24 cellular contexts compared by ENCODE assay signal in the genomic region with DNA sequence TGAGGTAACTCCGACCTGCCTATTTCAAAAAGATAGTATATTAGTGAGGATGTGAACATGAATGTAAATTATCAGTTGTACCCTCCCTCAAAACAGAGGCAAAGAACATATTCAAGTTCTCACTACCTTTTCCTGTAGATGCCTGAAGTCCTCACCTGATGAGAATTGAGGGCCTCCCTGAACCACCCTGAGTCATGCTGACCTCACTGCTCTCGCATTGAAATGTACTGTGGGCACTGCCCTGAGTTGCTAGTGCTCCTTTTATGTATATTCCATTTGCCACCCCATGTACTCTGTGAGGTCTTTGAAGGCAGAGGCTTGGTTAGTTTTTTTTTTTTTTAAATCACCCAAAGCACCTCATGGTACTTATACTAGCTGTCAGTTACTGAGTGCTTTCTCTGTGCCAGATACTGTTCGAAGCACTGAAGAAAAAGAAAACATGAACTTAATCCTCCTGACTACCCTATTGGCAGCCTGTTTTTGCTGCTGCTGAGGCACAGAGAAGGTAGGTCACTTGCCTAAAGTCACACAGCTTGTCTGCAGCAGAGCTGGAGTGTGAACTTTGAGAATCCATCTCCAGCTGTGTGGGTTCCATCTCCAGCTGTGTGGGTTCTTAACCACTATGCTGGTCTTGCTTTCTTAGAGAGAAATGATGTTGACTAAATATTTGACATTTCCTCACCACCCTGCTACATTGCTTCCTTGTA.
A peak's percentile ranks its signal among the peaks of the same experiment; 100 is the strongest.
DNase-seq lines count a peak whose midpoint lies in the region; ATAC-seq and TF ChIP-seq lines count a peak whose summit lies in the region.
"Had no signal": no experiment of that assay in that cellular context is flagged by ENCODE, and none has a peak within 500 bp of the region (broad histone marks: within the 10 kb centered on the region; RNA-seq: fewer than 3 reads in every experiment).

No MANE protein-coding gene starts in this region.

- peak; percentile 39 for ATAC-seq in activated CD4-positive, alpha-beta T cell treated with anti-CD3 and anti-CD28 coated beads for 36 hours
- ATAC-seq in RWPE2 (ENCODE audit: low read depth) (peak; percentile 80; the same call in 2 of the 3 replicates), HG02642 (IDR thresholded peaks at IDR 0.05; ENCODE audit: poor library complexity, unreplicated experiment) (no peak)
- ATAC-seq: gastrocnemius medialis, left cardiac atrium, T-cell, WTC11 had no signal

- no peak overlapping the region for H4K5ac ChIP-seq in H9 (ENCODE audit: insufficient read length, low read depth, low read length)

- H3K9me3 Mint-ChIP-seq in activated CD4-positive, alpha-beta T cell treated with anti-CD3 and anti-CD28 coated beads for 36 hours (ENCODE audit: low read depth): no peaks in the 10 kb centered on the region
- H3K9me3 Mint-ChIP-seq in H9: no peaks in the 10 kb centered on the region
- no peaks in the 10 kb centered on the region for H3K9me3 Mint-ChIP-seq in glutamatergic neuron (ENCODE audit: unreplicated experiment)
- H3K9me3 Mint-ChIP-seq: brain, nephron, T-cell, WTC11 had no signal

- intact Hi-C loops in activated CD4-positive, alpha-beta T cell treated with anti-CD3 and anti-CD28 coated beads for 36 hours (cut with DNase I, micrococcal nuclease): no loop called here

- no peak overlapping the region for H2BK15ac ChIP-seq in H9 (ENCODE audit: low read depth, low read length)

- no peak overlapping the region for H2AFZ ChIP-seq in H9 (ENCODE audit: low read length)
- H2AFZ ChIP-seq: hepatocyte had no signal

- H3K36me3 ChIP-seq in RWPE2 (ENCODE audit: low read depth): no peaks in the 10 kb centered on the region
- no peaks in the 10 kb centered on the region for H3K36me3 ChIP-seq in suprapubic skin
- H3K36me3 ChIP-seq: gastrocnemius medialis had no signal

- H3K23me2 ChIP-seq in H9 (ENCODE audit: insufficient read length, low read depth, low read length, poor library complexity, severe bottlenecking): no peaks in the 10 kb centered on the region

- no peaks in the 10 kb centered on the region for H3K9me3 ChIP-seq in H9 (ENCODE audit: control insufficient read depth, low read depth, low read length)
- H3K9me3 ChIP-seq in RWPE2 (ENCODE audit: severe bottlenecking): no peaks in the 10 kb centered on the region
- H3K9me3 ChIP-seq in suprapubic skin: no peaks in the 10 kb centered on the region
- H3K9me3 ChIP-seq: gastrocnemius medialis had no signal

- H3K4me1 ChIP-seq in H9 (ENCODE audit: insufficient read depth, low read length) (peaks cover 16% of the 10 kb centered on the region), RWPE2 (ENCODE audit: insufficient read depth, poor library complexity, severe bottlenecking) (no peaks in the 10 kb centered on the region), suprapubic skin (no peaks in the 10 kb centered on the region)
- H3K4me1 ChIP-seq: gastrocnemius medialis had no signal

- H2BK20ac ChIP-seq in H9 (ENCODE audit: low read depth, low read length, poor library complexity, severe bottlenecking): no peak overlapping the region

- no peaks in the 10 kb centered on the region for H3K79me1 ChIP-seq in H9 (ENCODE audit: insufficient read depth, low read depth, low read length, poor library complexity, severe bottlenecking)

- no peak overlapping the region for H2BK120ac ChIP-seq in H9 (ENCODE audit: low read depth, low read length, poor library complexity, severe bottlenecking)

- POLR2A ChIA-PET in activated CD4-positive, alpha-beta T cell treated with anti-CD3 and anti-CD28 coated beads for 36 hours (lab: Charles Lee): no interaction called here

- no peak overlapping the region for H3K9ac ChIP-seq in H9 (ENCODE audit: extremely low read depth, insufficient read length, low read length)

- TF ChIP-seq POLR2A in suprapubic skin (IDR thresholded peaks at IDR 0.05): no peak

- no peak overlapping the region for H3T11ph ChIP-seq in H9 (ENCODE audit: low read length)

- no CpG with 5 or more reads among the region's 3 CpGs for WGBS in H9 (ENCODE audit: extremely low coverage, insufficient read length, low lambda C conversion rate)
- WGBS in suprapubic skin: 89% methylated on average over 3 of the region's 3 CpGs

- no peak overlapping the region for H3K4me3 Mint-ChIP-seq in activated CD4-positive, alpha-beta T cell treated with anti-CD3 and anti-CD28 coated beads for 36 hours
- H3K4me3 Mint-ChIP-seq in H9 (no peak overlapping the region; a peak in 1 of 5 replicates), glutamatergic neuron (ENCODE audit: unreplicated experiment) (no peak overlapping the region)
- H3K4me3 Mint-ChIP-seq: brain, nephron, T-cell, WTC11 had no signal

- TF ChIP-seq CTCF in H9 (conservative IDR thresholded peaks at IDR 0.05) (no peak), RWPE2 (IDR thresholded peaks at IDR 0.05; ENCODE audit: poor library complexity, severe bottlenecking) (no peak), glutamatergic neuron (IDR thresholded peaks at IDR 0.05; ENCODE audit: partially characterized antibody, unreplicated experiment) (no peak), suprapubic skin (IDR thresholded peaks at IDR 0.05) (no peak)

- no peak overlapping the region for H4K8ac ChIP-seq in H9 (replicated peaks; ENCODE audit: insufficient read length, low read depth, low read length)

- H3K27ac ChIP-seq in H9 (ENCODE audit: insufficient read length, low read depth, low read length) (no peak overlapping the region), RWPE2 (ENCODE audit: poor library complexity, severe bottlenecking) (no peak overlapping the region), suprapubic skin (no peak overlapping the region)
- H3K27ac ChIP-seq: dorsolateral prefrontal cortex, gastrocnemius medialis, hepatocyte had no signal

- H3K4me1 Mint-ChIP-seq in activated CD4-positive, alpha-beta T cell treated with anti-CD3 and anti-CD28 coated beads for 36 hours: no peaks in the 10 kb centered on the region
- H3K4me1 Mint-ChIP-seq in H9 (peaks cover 44 to 54% of the 10 kb centered on the region in 2 experiments), glutamatergic neuron (ENCODE audit: low read depth, unreplicated experiment) (peaks cover 22% of the 10 kb centered on the region)
- H3K4me1 Mint-ChIP-seq: T-cell had no signal

- no peaks in the 10 kb centered on the region for H3K36me3 Mint-ChIP-seq in activated CD4-positive, alpha-beta T cell treated with anti-CD3 and anti-CD28 coated beads for 36 hours (ENCODE audit: low read depth)
- peaks cover 0 to 2% (median 0%) of the 10 kb centered on the region in 3 experiments; a peak in 3 of 7 replicates for H3K36me3 Mint-ChIP-seq in H9 (ENCODE audit: insufficient read depth in 1 of 3, low read depth in 3 of 3)
- H3K36me3 Mint-ChIP-seq in glutamatergic neuron (ENCODE audit: unreplicated experiment): no peaks in the 10 kb centered on the region
- H3K36me3 Mint-ChIP-seq: brain, T-cell, WTC11 had no signal

- no peaks in the 10 kb centered on the region for H3K27me3 ChIP-seq in H9 (ENCODE audit: insufficient read depth, low read length)
- H3K27me3 ChIP-seq in RWPE2 (ENCODE audit: insufficient read depth, poor library complexity, severe bottlenecking): no peaks in the 10 kb centered on the region
- H3K27me3 ChIP-seq in suprapubic skin: no peaks in the 10 kb centered on the region
- H3K27me3 ChIP-seq: gastrocnemius medialis, hepatocyte had no signal

- peak overlapping the region; percentile 86 for H3K56ac ChIP-seq in H9 (ENCODE audit: insufficient read length, low read depth, low read length)

- peak; percentile 8 for DNase-seq in activated CD4-positive, alpha-beta T cell treated with anti-CD3 and anti-CD28 coated beads for 36 hours
- no peak for DNase-seq in activated CD4-positive, alpha-beta T cell treated with anti-CD3 and anti-CD28 coated beads, Interleukin-2, amount 50 U/mL, for 1 hour
- DNase-seq in H9: no peak
- no peak for DNase-seq in RWPE2 (ENCODE audit: low spot score)
- DNase-seq in glutamatergic neuron: no peak
- DNase-seq in stimulated activated CD8-positive, alpha-beta memory T cell treated with anti-CD3 and anti-CD28 coated beads, Interleukin-4, amount 100 ng/mL, for 48 hours: no peak
- DNase-seq in suprapubic skin (ENCODE audit: low spot score in 2 of 2): no peak
- DNase-seq: 8988T; activated CD8-positive, alpha-beta memory T cell treated with anti-CD3 and anti-CD28 coated beads, Interleukin-2, amount 50 U/mL, for 4 hours; activated naive CD4-positive, alpha-beta T cell treated with anti-CD3 and anti-CD28 coated beads, Interleukin-2, amount 50 U/mL, for 16 hours; dorsolateral prefrontal cortex; EL; gastrocnemius medialis; Kasumi-1; left cardiac atrium; NCI-H82; RPMI8226; stimulated activated naive CD4-positive, alpha-beta T cell treated with Interleukin-2 at 50 U/mL for 16 hours; T-cell had no signal

- H3K4me2 ChIP-seq in H9 (ENCODE audit: insufficient read depth, insufficient read length, low read length): no peak overlapping the region
- H3K4me2 ChIP-seq: hepatocyte had no signal

- H3K27me3 Mint-ChIP-seq in activated CD4-positive, alpha-beta T cell treated with anti-CD3 and anti-CD28 coated beads for 36 hours: no peaks in the 10 kb centered on the region
- no peaks in the 10 kb centered on the region for H3K27me3 Mint-ChIP-seq in H9 (ENCODE audit: low read depth)
- peaks cover 2% of the 10 kb centered on the region for H3K27me3 Mint-ChIP-seq in glutamatergic neuron (ENCODE audit: unreplicated experiment)
- H3K27me3 Mint-ChIP-seq: brain had no signal

- H3K27ac Mint-ChIP-seq in activated CD4-positive, alpha-beta T cell treated with anti-CD3 and anti-CD28 coated beads for 36 hours: no peak overlapping the region
- H3K27ac Mint-ChIP-seq in H9 (peak overlapping the region in 1 of 3 experiments; percentile 44; a peak in 2 of 7 replicates), glutamatergic neuron (ENCODE audit: unreplicated experiment) (peak overlapping the region; percentile 52)
- H3K27ac Mint-ChIP-seq: T-cell, WTC11 had no signal

- H3K23ac ChIP-seq in H9 (ENCODE audit: insufficient read length, low read depth, low read length): no peak overlapping the region

- H4K91ac ChIP-seq in H9 (ENCODE audit: insufficient read length, low read depth, low read length): no peak overlapping the region

- no peaks in the 10 kb centered on the region for H3K79me2 ChIP-seq in H9 (ENCODE audit: insufficient read depth, low read length)
- H3K79me2 ChIP-seq: hepatocyte had no signal

- no peak overlapping the region for H3K14ac ChIP-seq in H9 (ENCODE audit: insufficient read depth, low read length)

- peak overlapping the region; percentile 14 for H2AK5ac ChIP-seq in H9 (ENCODE audit: insufficient read length, low read length)

- H3K4ac ChIP-seq in H9 (ENCODE audit: low read depth, low read length): no peak overlapping the region

- no peak overlapping the region for H2BK5ac ChIP-seq in H9 (ENCODE audit: insufficient read length, low read length)

- CTCF ChIA-PET in activated CD4-positive, alpha-beta T cell treated with anti-CD3 and anti-CD28 coated beads for 36 hours (lab: Charles Lee): interaction anchor here (1.5 kb wide), 1 partner anchor 10 kb away, joined by 4 read pairs; no protein-coding TSS in a partner anchor

- H3K4me3 ChIP-seq in RWPE2 (ENCODE audit: severe bottlenecking): no peak overlapping the region
- H3K4me3 ChIP-seq in suprapubic skin: no peak overlapping the region
- H3K4me3 ChIP-seq: dorsolateral prefrontal cortex, gastrocnemius medialis, hepatocyte had no signal

- H2BK12ac ChIP-seq in H9 (ENCODE audit: insufficient read length, low read depth, low read length): no peak overlapping the region

- no peaks in the 10 kb centered on the region for H4K20me1 ChIP-seq in H9 (ENCODE audit: control insufficient read depth, insufficient read depth, insufficient read length)

- H3K18ac ChIP-seq in H9 (ENCODE audit: insufficient read length, low read depth, low read length): no peak overlapping the region

- no peak for TF ChIP-seq EP300 in suprapubic skin (IDR thresholded peaks at IDR 0.05)
